ENCODE assay signal across 1 cellular context in genomic region chr11:12200359-12201015, GRCh38.
TF ChIP-seq lines count a peak whose summit lies in the region.

No MANE protein-coding gene starts in this region.

TF ChIP-seq in K562, 482 proteins besides CTCF, POLR2A, EP300 and RAD21 (continued from another document):
- TF ChIP-seq CAMTA2 (CRISPR knock-in tag; conservative IDR thresholded peaks at IDR 0.05) = no peak
- no peak for TF ChIP-seq PRPF4 (IDR thresholded peaks at IDR 0.05; ENCODE audit: insufficient read depth, low read depth, low read length, poor library complexity, severe bottlenecking)
- TF ChIP-seq ETV6 (IDR thresholded peaks at IDR 0.05; ENCODE audit: borderline replicate concordance in 1 of 2, low read depth in 2 of 2, low read length in 1 of 2) = no peak
- no peak for TF ChIP-seq ETV6 (CRISPR knock-in tag; IDR thresholded peaks at IDR 0.05; ENCODE audit: borderline replicate concordance)
- no peak for TF ChIP-seq U2AF1 (optimal IDR thresholded peaks at IDR 0.05; ENCODE audit: low read depth, low read length)
- TF ChIP-seq NFE2L1 (tag; IDR thresholded peaks at IDR 0.05; ENCODE audit: borderline replicate concordance, low read depth) = no peak
- TF ChIP-seq ZNF436 (CRISPR knock-in tag; IDR thresholded peaks at IDR 0.05) = no peak
- no peak for TF ChIP-seq CBX2 (IDR thresholded peaks at IDR 0.05; ENCODE audit: insufficient read depth, low read length, poor library complexity, severe bottlenecking)
- no peak for TF ChIP-seq CBX8 (IDR thresholded peaks at IDR 0.05; ENCODE audit: borderline replicate concordance, extremely low read depth, low read depth, low read length, poor library complexity, severe bottlenecking)
- TF ChIP-seq MLLT1 (IDR thresholded peaks at IDR 0.05) = no peak
- 0 out of 2 replicates have a peak, but pooled peaks have one; percentile 18 for TF ChIP-seq HSF4 (CRISPR knock-in tag; IDR thresholded peaks at IDR 0.05; ENCODE audit: borderline replicate concordance)
- TF ChIP-seq SNAPC5 (CRISPR knock-in tag; IDR thresholded peaks at IDR 0.05) = no peak
